In the genomic region with DNA sequence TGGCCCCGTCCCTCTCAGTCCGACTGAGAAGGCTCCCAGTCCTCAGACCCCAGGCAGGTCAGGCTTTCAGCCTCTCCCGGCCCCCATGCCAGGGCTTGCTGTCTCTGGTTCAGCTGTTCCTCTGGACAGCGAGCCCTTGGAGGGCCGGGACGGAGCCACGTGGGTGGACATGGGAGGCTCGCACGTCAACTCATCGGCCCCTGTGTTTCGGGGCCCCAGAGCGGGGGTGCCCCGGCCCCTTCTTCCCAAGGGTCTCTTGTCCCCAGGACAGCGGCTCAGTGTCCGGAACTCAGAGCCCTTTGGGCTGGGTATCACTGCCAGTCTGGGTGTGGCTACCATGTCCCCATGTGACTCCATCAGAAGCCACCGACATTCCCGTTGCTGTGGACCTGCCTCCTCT, we compare ENCODE assay signal across 13 cellular contexts. TPM values are rescaled to one million over a fixed set of nuclear protein-coding genes. Genes with fewer than 3 reads are reported as not detected.
DNase-seq lines count a peak whose midpoint lies in the region; ATAC-seq, FAIRE-seq and TF ChIP-seq lines count a peak whose summit lies in the region.
"Not testable (repeated sequence)": the region's sequence is repeated elsewhere in the genome, so short reads cannot be mapped to it uniquely, and the experiment has no call there.
"Had no signal": no experiment of that assay in that cellular context is flagged by ENCODE, and none has a peak within 500 bp of the region (broad histone marks: within the 10 kb centered on the region; RNA-seq: fewer than 3 reads in every experiment).

No MANE protein-coding gene starts in this region.

- H3K27ac ChIP-seq in BLaER1 (peak overlapping the region; percentile 77; the same call in 1 of the 2 replicates), MM.1S (ENCODE audit: low read length) (peak overlapping the region; percentile 86; the same call in 1 of the 2 replicates)
- not testable (repeated sequence) for H3K27ac ChIP-seq in kidney (ENCODE audit: low read depth in 2 of 2, low read length in 2 of 2); lower lobe of right lung; neuronal stem cell (replicated peaks; ENCODE audit: low read length)

- peak; percentile 28 for FAIRE-seq in bronchial epithelial cell (lab: Jason Lieb, UNC)
- FAIRE-seq in kidney (lab: Jason Lieb, UNC) = not testable (repeated sequence)

- peaks cover 59% of the 10 kb centered on the region for H3K4me1 ChIP-seq in BLaER1
- peaks cover 25% of the 10 kb centered on the region for H3K4me1 ChIP-seq in MM.1S (ENCODE audit: low read length)
- H3K4me1 ChIP-seq in kidney (ENCODE audit: control insufficient read depth in 1 of 2, insufficient read depth in 1 of 2, low read depth in 1 of 2, low read length in 2 of 2); lower lobe of right lung; neuronal stem cell (ENCODE audit: control insufficient read depth in 2 of 2, insufficient read depth in 1 of 2, low read depth in 1 of 2, low read length in 2 of 2): not testable (repeated sequence)

- H4K20me1 ChIP-seq in BLaER1; MM.1S (ENCODE audit: insufficient read depth, low read length): not testable (repeated sequence)

- H3K36me3 ChIP-seq in BLaER1; MM.1S (replicated peaks; ENCODE audit: insufficient read depth, low read length); bronchial epithelial cell (ENCODE audit: control insufficient read depth, insufficient read depth, low read length); kidney (ENCODE audit: control insufficient read depth in 1 of 2, insufficient read depth in 2 of 2, low read length in 2 of 2); lower lobe of right lung; neuronal stem cell (replicated peaks in 1 of 2; ENCODE audit: control insufficient read depth in 2 of 2, insufficient read depth in 2 of 2, low read length in 2 of 2): not testable (repeated sequence)

- not testable (repeated sequence) for H3K4me3 ChIP-seq in BLaER1; MM.1S (ENCODE audit: low read length); bronchial epithelial cell (ENCODE audit: low read depth, low read length); kidney (ENCODE audit: low read length in 2 of 2); lower lobe of right lung; neuronal stem cell (ENCODE audit: low read length in 2 of 2)

- peaks cover 13% of the 10 kb centered on the region for H3F3A ChIP-seq in MM.1S (ENCODE audit: insufficient read depth, low read length)

- not testable (repeated sequence) for H3K9me3 Mint-ChIP-seq in CD14-positive monocyte

- not testable (repeated sequence) for H2AFZ ChIP-seq in MM.1S (ENCODE audit: low read length); neuronal stem cell (ENCODE audit: low read length)

- peak; percentile 20 for DNase-seq in CD14-positive monocyte (ENCODE audit: low spot score)
- not testable (repeated sequence) for DNase-seq in MM.1S; bronchial epithelial cell (ENCODE audit: low read depth); neuronal stem cell (ENCODE audit: low spot score)
- DNase-seq in kidney = peak; percentile 72
- peak; percentile 28 for DNase-seq in lower lobe of right lung
- DNase-seq in sciatic nerve (ENCODE audit: low spot score) = peak; percentile 55

- not testable (repeated sequence) for H2AK5ac ChIP-seq in neuronal stem cell (ENCODE audit: low read depth, low read length)

- no CpG with 5 or more reads among the region's 17 CpGs for WGBS in neuronal stem cell (ENCODE audit: extremely low coverage in 2 of 2, insufficient read length in 2 of 2, insufficient replicate concordance in 1 of 2), 2 donors

- not testable (repeated sequence) for H2BK120ac ChIP-seq in neuronal stem cell (ENCODE audit: low read depth, low read length)

- not testable (repeated sequence) for H2BK5ac ChIP-seq in neuronal stem cell (ENCODE audit: low read length)

- H3K4ac ChIP-seq in neuronal stem cell (ENCODE audit: low read length) = not testable (repeated sequence)

- peak overlapping the region; percentile 58 for H2BK12ac ChIP-seq in neuronal stem cell (ENCODE audit: low read length)

- not testable (repeated sequence) for H3K9me2 ChIP-seq in MM.1S (replicated peaks; ENCODE audit: insufficient read depth, low read length)

- not testable (repeated sequence) for TF ChIP-seq CTCF in CD14-positive monocyte (IDR thresholded peaks at IDR 0.05); MM.1S (IDR thresholded peaks at IDR 0.05; ENCODE audit: low read length); bronchial epithelial cell (IDR thresholded peaks at IDR 0.05; ENCODE audit: insufficient read depth, low read length, severe bottlenecking); kidney (IDR thresholded peaks at IDR 0.05; ENCODE audit: borderline replicate concordance, extremely low read depth, insufficient read depth); lower lobe of right lung (IDR thresholded peaks at IDR 0.05)

- H4K91ac ChIP-seq in neuronal stem cell (ENCODE audit: low read depth, low read length, poor library complexity) = not testable (repeated sequence)

- H3K23ac ChIP-seq in neuronal stem cell (ENCODE audit: low read depth, low read length, poor library complexity) = not testable (repeated sequence)

- not testable (repeated sequence) for H3K27me3 ChIP-seq in BLaER1; MM.1S (replicated peaks; ENCODE audit: insufficient read depth, low read length); bronchial epithelial cell (ENCODE audit: control insufficient read depth, insufficient read depth, low read length); lower lobe of right lung (ENCODE audit: low read depth)
- peaks cover 0 to 24% (median 0%) of the 10 kb centered on the region in 3 experiments for H3K27me3 ChIP-seq in neuronal stem cell (ENCODE audit: control insufficient read depth in 3 of 3, insufficient read depth in 3 of 3, low read depth in 1 of 3, low read length in 3 of 3)

- H3K36me3 Mint-ChIP-seq in CD14-positive monocyte = not testable (repeated sequence)

- not testable (repeated sequence) for H3K4me3 Mint-ChIP-seq in CD14-positive monocyte

- H3K79me2 ChIP-seq in MM.1S (ENCODE audit: low read length) = peaks cover 57% of the 10 kb centered on the region

- H2BK15ac ChIP-seq in neuronal stem cell (ENCODE audit: low read length) = not testable (repeated sequence)

- intact Hi-C loops in CD14-positive monocyte (cut with micrococcal nuclease); kidney (cut with DNase I); lower lobe of right lung (cut with DNase I); sciatic nerve (cut with DNase I): not testable (repeated sequence)

- H3K9ac ChIP-seq in BLaER1; MM.1S (ENCODE audit: low read length); kidney (ENCODE audit: low read length in 2 of 2); neuronal stem cell (ENCODE audit: low read depth, low read length, poor library complexity): not testable (repeated sequence)

- peaks cover 14% of the 10 kb centered on the region for H3K4me1 Mint-ChIP-seq in CD14-positive monocyte

- H3K27me3 Mint-ChIP-seq in CD14-positive monocyte (ENCODE audit: low read depth in 3 of 3) = not testable (repeated sequence)

- not testable (repeated sequence) for H3K9me3 ChIP-seq in BLaER1; MM.1S (replicated peaks; ENCODE audit: insufficient read depth, low read length); kidney (ENCODE audit: control insufficient read depth in 1 of 2, low read length in 2 of 2); lower lobe of right lung; neuronal stem cell (replicated peaks in 1 of 2; ENCODE audit: control insufficient read depth in 2 of 2, insufficient read depth in 1 of 2, low read depth in 1 of 2, low read length in 2 of 2)

- not testable (repeated sequence) for H4K8ac ChIP-seq in neuronal stem cell (ENCODE audit: low read depth, low read length)

- not testable (repeated sequence) for H3K14ac ChIP-seq in neuronal stem cell (ENCODE audit: low read length)

- H3K79me1 ChIP-seq in neuronal stem cell (ENCODE audit: low read depth, low read length) = not testable (repeated sequence)

- not testable (repeated sequence) for H3K18ac ChIP-seq in neuronal stem cell (ENCODE audit: low read length)

- not testable (repeated sequence) for ATAC-seq in lower lobe of right lung, sciatic nerve

- H3K27ac Mint-ChIP-seq in CD14-positive monocyte = not testable (repeated sequence)

- H3K4me2 ChIP-seq in BLaER1 = 0 out of 2 replicates have a peak overlapping the region, but pooled peaks have one; percentile 88
- not testable (repeated sequence) for H3K4me2 ChIP-seq in MM.1S (ENCODE audit: low read depth, low read length); neuronal stem cell (ENCODE audit: insufficient read depth, low read length, poor library complexity, severe bottlenecking)

RNA-seq across cellular contexts. Expression of gene OXCT2, which starts 6.7 kb away (rescaled TPM):
- under 1 TPM; 0.16 to 0.38 TPM for polyA plus RNA-seq in CD14-positive monocyte
- 1.0 and 1.1 TPM in 2 replicates for total RNA-seq in bronchial epithelial cell
- 0.98 TPM for total RNA-seq in kidney
- polyA plus RNA-seq in kidney (ENCODE audit: insufficient read depth, low read depth, low replicate concordance) = 0.32 TPM
- 0.47 TPM for total RNA-seq in lower lobe of right lung
- 0.82 TPM for polyA plus RNA-seq in neuronal stem cell (2013, experiment 1 of 2)
- 0.82 TPM for polyA plus RNA-seq in neuronal stem cell (2013, experiment 2 of 2)
- total RNA-seq in sciatic nerve = 8.5 TPM
- total RNA-seq: A172; CD4-positive, CD25-positive, alpha-beta regulatory T cell; G401 had no signal
- polyA plus RNA-seq: CD4-positive, alpha-beta memory T cell; CD4-positive, CD25-positive, alpha-beta regulatory T cell; CD8-positive, alpha-beta memory T cell had no signal

RNA-seq across cellular contexts. Expression of gene BMP8B, which starts 10.8 kb away (rescaled TPM):
- polyA plus RNA-seq in CD14-positive monocyte (under 1 TPM; 0.14 to 0.24 TPM), kidney (ENCODE audit: insufficient read depth, low read depth, low replicate concordance) (0.34 TPM)
- total RNA-seq in bronchial epithelial cell (0.90 and 1.3 TPM in 2 replicates), kidney (4.9 TPM), lower lobe of right lung (1.7 TPM), sciatic nerve (40.2 TPM)
- 0.82 TPM for polyA plus RNA-seq in neuronal stem cell (2013, experiment 1 of 2)
- polyA plus RNA-seq in neuronal stem cell (2013, experiment 2 of 2) = 0.89 TPM

RNA-seq across cellular contexts. Expression of gene PPIE, which starts 39.2 kb away (rescaled TPM):
- polyA plus RNA-seq in CD14-positive monocyte (10 to 100 TPM; 48.9 to 55.9 TPM), kidney (ENCODE audit: insufficient read depth, low read depth, low replicate concordance) (52.0 TPM)
- total RNA-seq in bronchial epithelial cell (50.1 and 67.1 TPM in 2 replicates), kidney (58.6 TPM), lower lobe of right lung (34.6 TPM), sciatic nerve (41.5 TPM)
- 49.7 TPM for polyA plus RNA-seq in neuronal stem cell (2013, experiment 1 of 2)
- 46.8 TPM for polyA plus RNA-seq in neuronal stem cell (2013, experiment 2 of 2)
